In genomic region chr7:127943541-127944521, GRCh38 we compare ENCODE assay signal across 9 cellular contexts.
A peak's percentile ranks its signal among the peaks of the same experiment; 100 is the strongest.
DNase-seq lines count a peak whose midpoint lies in the region; ATAC-seq and TF ChIP-seq lines count a peak whose summit lies in the region.
"Had no signal": no experiment of that assay in that cellular context is flagged by ENCODE, and none has a peak within 500 bp of the region (broad histone marks: within the 10 kb centered on the region; RNA-seq: fewer than 3 reads in every experiment).

No MANE protein-coding gene starts in this region.

- TF ChIP-seq CTCF in HEK293 (tag by site-specific recombination; IDR thresholded peaks at IDR 0.05) = no peak
- TF ChIP-seq CTCF in GM10248 (IDR thresholded peaks at IDR 0.05; ENCODE audit: control extremely low read depth, extremely low read depth, low read depth, missing control alignments) = no peak
- TF ChIP-seq CTCF in gastroesophageal sphincter (IDR thresholded peaks at IDR 0.05) = no peak

- H3K27me3 ChIP-seq in gastroesophageal sphincter = no peaks in the 10 kb centered on the region
- H3K27me3 ChIP-seq: breast epithelium had no signal

- no peak for TF ChIP-seq POLR2A in gastroesophageal sphincter (IDR thresholded peaks at IDR 0.05)

- peaks cover 0 to 6% of the 10 kb centered on the region in 2 experiments; a peak in 1 of 3 replicates for H3K36me3 ChIP-seq in HEK293 (ENCODE audit: control insufficient read depth in 2 of 2, insufficient read depth in 1 of 2, low read length in 2 of 2)
- no peaks in the 10 kb centered on the region for H3K36me3 ChIP-seq in gastroesophageal sphincter
- H3K36me3 ChIP-seq: breast epithelium had no signal

- peak; percentile 96 for DNase-seq in NCI-H2227 (lab: John Stamatoyannopoulos, UW; ENCODE audit: unreplicated experiment)
- peak; percentile 78 for DNase-seq in occipital lobe (lab: John Stamatoyannopoulos, UW)
- no peak for DNase-seq in activated CD4-positive, alpha-beta T cell treated with anti-CD3 and anti-CD28 coated beads, Interleukin-2, amount 50 U/mL, for 48 hours
- no peak for DNase-seq in GM10248 (ENCODE audit: extremely low spot score)
- DNase-seq: H9 had no signal

- CTCF ChIA-PET in HEK293 (lab: Yijun Ruan, JAX) = interaction anchor here (2.3 kb wide), 1 partner anchor 265 kb away, joined by 6 read pairs; no protein-coding TSS in a partner anchor
- CTCF ChIA-PET in GM10248 (lab: Yijun Ruan, JAX) = interaction anchor here (0.7 to 1.6 kb wide), 4 partner anchors 14 to 91 kb away, joined by 3 to 4 read pairs (median 3); no protein-coding TSS in a partner anchor

- 80 to 83% methylated on average over 5 to 11 of the region's 16 CpGs for WGBS in gastroesophageal sphincter (ENCODE audit: low coverage in 1 of 2), 2 donors

- no peak for TF ChIP-seq EP300 in gastroesophageal sphincter (IDR thresholded peaks at IDR 0.05)

- no peaks in the 10 kb centered on the region for H3K9me3 ChIP-seq in HEK293 (ENCODE audit: control insufficient read depth, insufficient read depth, low read depth, low read length)
- no peaks in the 10 kb centered on the region for H3K9me3 ChIP-seq in gastroesophageal sphincter
- H3K9me3 ChIP-seq: breast epithelium had no signal

- no peak for ATAC-seq in gastroesophageal sphincter

- H3K4me1 ChIP-seq in HEK293 (ENCODE audit: control insufficient read depth, insufficient read depth, low read length) = no peaks in the 10 kb centered on the region
- H3K4me1 ChIP-seq in gastroesophageal sphincter = peaks cover 0 to under 1% (median 0%) of the 10 kb centered on the region in 3 donors
- H3K4me1 ChIP-seq: breast epithelium had no signal

- POLR2A ChIA-PET in HEK293 (lab: Yijun Ruan, JAX) (no interaction called here), GM10248 (lab: Yijun Ruan, JAX) (interaction anchor here (0.6 kb wide), 1 partner anchor 348 kb away, joined by 3 read pairs; no protein-coding TSS in a partner anchor)

- H3K27ac ChIP-seq in HEK293 (ENCODE audit: extremely low read depth, low read depth, low read length) (no peak overlapping the region), cingulate gyrus (ENCODE audit: low read depth, low read length) (peak overlapping the region; percentile 73), gastroesophageal sphincter (no peak overlapping the region)
- H3K27ac ChIP-seq: breast epithelium had no signal

- H3K4me3 ChIP-seq in HEK293 (ENCODE audit: low read depth, low read length) (no peak overlapping the region), gastroesophageal sphincter (no peak overlapping the region)
- H3K4me3 ChIP-seq: breast epithelium had no signal

TF ChIP-seq in HEK293, 187 proteins besides CTCF, POLR2A, EP300 and RAD21:
- no peak for TF ChIP-seq BCL6B (tag by site-specific recombination; IDR thresholded peaks at IDR 0.05)
- peak; percentile 24; the same call in 1 of the 2 replicates for TF ChIP-seq ZFHX2 (tag by site-specific recombination; conservative IDR thresholded peaks at IDR 0.05)
- no peak for TF ChIP-seq ZNF157 (tag by site-specific recombination; IDR thresholded peaks at IDR 0.05)
- TF ChIP-seq ZNF341 (tag by site-specific recombination; IDR thresholded peaks at IDR 0.05; ENCODE audit: low read depth) = peak; percentile 27; the same call in 1 of the 2 replicates

Comparison
In these comparisons a context has a peak if more than half of its experiments do, and no peak if none do; other contexts are left out.
1. DNase-seq: peak in NCI-H2227 (single experiment) and occipital lobe (single experiment); none in activated CD4-positive, alpha-beta T cell treated with anti-CD3 and anti-CD28 coated beads, Interleukin-2, amount 50 U/mL, for 48 hours (0 of 2) and GM10248 (single experiment).